6 cellular contexts compared by ENCODE assay signal in genomic region chr1:11037019-11037739, GRCh38. TPM values are rescaled to one million over a fixed set of nuclear protein-coding genes. Genes with fewer than 3 reads are reported as not detected.
"Had no signal": no experiment of that assay in that cellular context is flagged by ENCODE, and none has a peak within 500 bp of the region (broad histone marks: within the 10 kb centered on the region; RNA-seq: fewer than 3 reads in every experiment).

No MANE protein-coding gene starts in this region.

RNA-seq across cellular contexts. Expression of gene MASP2, which starts 9.9 kb away (rescaled TPM):
- total RNA-seq: activated CD4-positive, alpha-beta T cell treated with anti-CD3 and anti-CD28 coated beads for 36 hours; activated CD4-positive, alpha-beta T cell treated with anti-CD3 and anti-CD28 coated beads, Interleukin-2, amount 10 ng/mL, durations not matched to agents 7 days and 5 days; aorta; cardiac muscle cell; chondrocyte; RPMI7951 had no signal
